Comparison of ENCODE assay signal across 20 cellular contexts in the genomic region with DNA sequence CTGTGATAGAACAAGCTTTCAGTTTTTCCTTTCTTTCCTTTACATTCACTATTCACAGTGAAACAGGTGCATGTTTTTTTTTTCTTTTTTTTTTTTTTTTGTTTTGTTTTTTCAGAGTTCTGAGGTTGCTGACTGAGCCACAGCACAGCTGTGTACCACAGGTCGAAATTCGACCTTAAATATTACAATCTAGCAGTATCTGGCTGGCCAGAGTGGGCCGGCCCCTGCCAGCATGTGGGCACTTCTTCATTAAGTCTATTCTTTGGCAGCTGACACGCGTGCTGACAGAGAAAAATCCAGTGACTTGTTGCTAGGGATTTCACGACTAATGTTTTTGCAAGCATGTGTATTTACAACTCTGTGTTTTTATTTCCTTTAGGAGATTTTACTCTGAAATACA.
"Had no signal": no experiment of that assay in that cellular context is flagged by ENCODE, and none has a peak within 500 bp of the region (broad histone marks: within the 10 kb centered on the region; RNA-seq: fewer than 3 reads in every experiment).

No MANE protein-coding gene starts in this region.

- H3K27ac ChIP-seq: cardiac muscle cell, prostate gland, skin epidermis, tibial nerve had no signal

- H3K36me3 ChIP-seq: prostate gland had no signal

- DNase-seq: activated CD4-positive, alpha-beta memory T cell treated with anti-CD3 and anti-CD28 coated beads, Interleukin-2, amount 10 ng/mL, durations not matched to agents 7 days and 5 days; activated CD4-positive, alpha-beta T cell treated with anti-CD3 and anti-CD28 coated beads for 48 hours; activated CD4-positive, CD25-positive, alpha-beta regulatory T cell; activated CD8-positive, alpha-beta memory T cell treated with anti-CD3 and anti-CD28 coated beads, Interleukin-2, amount 10 ng/mL, durations not matched to agents 7 days and 5 days; activated naive CD4-positive, alpha-beta T cell; activated naive CD8-positive, alpha-beta T cell treated with anti-CD3 and anti-CD28 coated beads, Interleukin-2, amount 10 ng/mL, durations not matched to agents 7 days and 5 days; activated T-cell treated with anti-CD3 and anti-CD28 coated beads, Interleukin-2, amount 50 U/mL, for 1 hour; amygdala; effector memory CD8-positive, alpha-beta T cell; hippocampal formation; left cardiac atrium; right cardiac atrium; stimulated activated naive CD8-positive, alpha-beta T cell treated with anti-CD3 and anti-CD28 coated beads, Interleukin-15, Interleukin-2, amounts not matched to agents 100 U/mL and 50 U/mL, for 24 hours; substantia nigra; T1000 had no signal

- H3K27me3 ChIP-seq: cardiac muscle cell, tibial nerve had no signal

- H3K4me1 ChIP-seq: prostate gland, tibial nerve had no signal

- H3K9me3 ChIP-seq: prostate gland, tibial nerve had no signal

- H3K4me3 ChIP-seq: cardiac muscle cell, lung, prostate gland, skin epidermis, tibial nerve had no signal
